1 cellular context compared by ENCODE assay signal in genomic region chr2:120699292-120699691, GRCh38.
TF ChIP-seq lines count a peak whose summit lies in the region.

No MANE protein-coding gene starts in this region.

TF ChIP-seq in IMR-90, 13 proteins besides CTCF, POLR2A, EP300 and RAD21 (continued from another document):
- TF ChIP-seq USF2 (IDR thresholded peaks at IDR 0.05; ENCODE audit: low read depth, low read length) = no peak
- no peak for TF ChIP-seq NFE2L2 (IDR thresholded peaks at IDR 0.05; ENCODE audit: low read depth, low read length)
- no peak for TF ChIP-seq BHLHE40 (IDR thresholded peaks at IDR 0.05; ENCODE audit: low read depth, low read length)
- no peak for TF ChIP-seq FOS (IDR thresholded peaks at IDR 0.05; ENCODE audit: low read depth, low read length)
- TF ChIP-seq ELK1 (IDR thresholded peaks at IDR 0.05; ENCODE audit: borderline replicate concordance, low read depth, low read length) = no peak
- no peak for TF ChIP-seq RCOR1 (IDR thresholded peaks at IDR 0.05; ENCODE audit: insufficient replicate concordance, low read length)
- TF ChIP-seq SMC3 (IDR thresholded peaks at IDR 0.05; ENCODE audit: low read depth, low read length) = no peak
- TF ChIP-seq RFX5 (IDR thresholded peaks at IDR 0.05; ENCODE audit: low read depth, low read length) = no peak
- no peak for TF ChIP-seq MAFK (IDR thresholded peaks at IDR 0.05; ENCODE audit: low read depth, low read length)
